In genomic region chr9:95055851-95056551, GRCh38 we compare ENCODE assay signal across 9 cellular contexts.
A peak's percentile ranks its signal among the peaks of the same experiment; 100 is the strongest.
DNase-seq lines count a peak whose midpoint lies in the region; ATAC-seq, FAIRE-seq and TF ChIP-seq lines count a peak whose summit lies in the region.
"Had no signal": no experiment of that assay in that cellular context is flagged by ENCODE, and none has a peak within 500 bp of the region (broad histone marks: within the 10 kb centered on the region; RNA-seq: fewer than 3 reads in every experiment).

No MANE protein-coding gene starts in this region.

- H3K36me3 ChIP-seq in HEK293 (ENCODE audit: control insufficient read depth in 2 of 2, insufficient read depth in 1 of 2, low read length in 2 of 2) (peaks cover 0 to 6% of the 10 kb centered on the region in 2 experiments; a peak in 1 of 3 replicates), body of pancreas (replicated peaks in 1 of 2; ENCODE audit: insufficient read depth in 1 of 2, low read depth in 2 of 2) (no peaks in the 10 kb centered on the region), iPS-20b (ENCODE audit: insufficient read depth, low read depth, low read length) (no peaks in the 10 kb centered on the region)

- CTCF ChIA-PET in HEK293 (lab: Yijun Ruan, JAX), result interaction anchor here (0.6 to 1.1 kb wide), 4 partner anchors 10 to 329 kb away, joined by 3 to 5 read pairs (median 3); no protein-coding TSS in a partner anchor

- no peak for TF ChIP-seq CTCF in HEK293 (tag by site-specific recombination; IDR thresholded peaks at IDR 0.05)
- TF ChIP-seq CTCF in body of pancreas (IDR thresholded peaks at IDR 0.05), result no peak

- peak in 1 of 3 donors; percentile 11 for TF ChIP-seq POLR2A in body of pancreas (IDR thresholded peaks at IDR 0.05)

- POLR2A ChIA-PET in HEK293 (lab: Yijun Ruan, JAX), result interaction anchor here (1.5 kb wide), 1 partner anchor 8 kb away, joined by 3 read pairs; no protein-coding TSS in a partner anchor

- H3K9me3 ChIP-seq in HEK293 (ENCODE audit: control insufficient read depth, insufficient read depth, low read depth, low read length) (no peaks in the 10 kb centered on the region), body of pancreas (no peaks in the 10 kb centered on the region), iPS-20b (ENCODE audit: insufficient read depth, low read depth, low read length) (no peaks in the 10 kb centered on the region)

- intact Hi-C loops in body of pancreas (cut with DNase I), result no loop called here

- 23 to 32% methylated on average over 11 to 15 of the region's 15 CpGs for WGBS in body of pancreas, 2 donors

- 0 out of 2 replicates have a peak overlapping the region, but pooled peaks have one; percentile 22 for H3K9ac ChIP-seq in iPS-20b (ENCODE audit: low read depth, low read length)

- peak overlapping the region; percentile 6; the same call in 1 of the 2 replicates for H3K27ac ChIP-seq in HEK293 (ENCODE audit: extremely low read depth, low read depth, low read length)
- peak overlapping the region; percentile 17 to 82 (median 68) for H3K27ac ChIP-seq in body of pancreas
- H3K27ac ChIP-seq in iPS-20b (ENCODE audit: low read length), result no peak overlapping the region
- H3K27ac ChIP-seq in skin epidermis, result peak overlapping the region in 19 of 21 experiments; percentile 12 to 84 (median 63)

- peaks cover 38% of the 10 kb centered on the region for H3K4me1 ChIP-seq in HEK293 (ENCODE audit: control insufficient read depth, insufficient read depth, low read length)
- peaks cover 97% of the 10 kb centered on the region for H3K4me1 ChIP-seq in body of pancreas
- peaks cover 26% of the 10 kb centered on the region for H3K4me1 ChIP-seq in iPS-20b (ENCODE audit: insufficient read depth, low read length)

- ATAC-seq in body of pancreas (peak; percentile 33), GM21515 (IDR thresholded peaks at IDR 0.05; ENCODE audit: unreplicated experiment) (no peak), HG03469 (IDR thresholded peaks at IDR 0.05; ENCODE audit: unreplicated experiment) (no peak)

- DNase-seq in body of pancreas (no peak), urothelium cell line (ENCODE audit: low spot score) (no peak)
- DNase-seq in stimulated activated CD4-positive, alpha-beta T cell treated with anti-CD3 and anti-CD28 coated beads, Interleukin-2, amount 100 ng/mL, for 24 hours, result no peak
- DNase-seq: occipital lobe had no signal

- H3K27me3 ChIP-seq in body of pancreas (no peaks in the 10 kb centered on the region), iPS-20b (ENCODE audit: insufficient read depth, low read length) (no peaks in the 10 kb centered on the region)

- FAIRE-seq in urothelium cell line (lab: Jason Lieb, UNC), result no peak

- no peak overlapping the region; the same call in 1 of the 2 replicates for H3K4me3 ChIP-seq in HEK293 (ENCODE audit: low read depth, low read length)
- H3K4me3 ChIP-seq in body of pancreas, result no peak overlapping the region
- H3K4me3 ChIP-seq in iPS-20b (ENCODE audit: low read length), result no peak overlapping the region
- H3K4me3 ChIP-seq in skin epidermis, result peak overlapping the region in 4 of 7 experiments; percentile 5 to 22 (median 8)

TF ChIP-seq in HEK293, 187 proteins besides CTCF, POLR2A, EP300 and RAD21 (continues in another document):
- peak; percentile 23; the same call in 1 of the 2 replicates for TF ChIP-seq ZBTB21 (tag by site-specific recombination; IDR thresholded peaks at IDR 0.05)
- TF ChIP-seq ZFHX2 (tag by site-specific recombination; conservative IDR thresholded peaks at IDR 0.05), result peak; percentile 33; the same call in 1 of the 2 replicates
- TF ChIP-seq FEZF1 (tag by site-specific recombination; IDR thresholded peaks at IDR 0.05), result peak; percentile 69
- no peak for TF ChIP-seq HOXD13 (CRISPR knock-in tag; IDR thresholded peaks at IDR 0.05; ENCODE audit: borderline replicate concordance)
- peak; percentile 94 for TF ChIP-seq TCF7L2 (IDR thresholded peaks at IDR 0.05; ENCODE audit: borderline replicate concordance, low read depth, low read length)
- peak; percentile 66 for TF ChIP-seq OSR2 (tag by site-specific recombination; IDR thresholded peaks at IDR 0.05)
- no peak for TF ChIP-seq ZNF555 (tag by site-specific recombination; conservative IDR thresholded peaks at IDR 0.05)
- TF ChIP-seq SP3 (tag by site-specific recombination; IDR thresholded peaks at IDR 0.05), result no peak
- TF ChIP-seq ZBTB17 (tag by site-specific recombination; IDR thresholded peaks at IDR 0.05), result peak; percentile 80
- peak; percentile 51; the same call in 1 of the 2 replicates for TF ChIP-seq IKZF3 (tag by site-specific recombination; IDR thresholded peaks at IDR 0.05)
- 0 out of 2 replicates have a peak, but pooled peaks have one; percentile 24 for TF ChIP-seq SP7 (tag by site-specific recombination; IDR thresholded peaks at IDR 0.05)
- peak; percentile 46; the same call in 1 of the 2 replicates for TF ChIP-seq TRIM28 (IDR thresholded peaks at IDR 0.05; ENCODE audit: borderline replicate concordance, low read length)
- TF ChIP-seq ZIC2 (tag by site-specific recombination; IDR thresholded peaks at IDR 0.05), result peak; percentile 87
- 0 out of 2 replicates have a peak, but pooled peaks have one; percentile 22 for TF ChIP-seq ZNF335 (tag by site-specific recombination; conservative IDR thresholded peaks at IDR 0.05)
- TF ChIP-seq KLF1 (tag by site-specific recombination; IDR thresholded peaks at IDR 0.05), result no peak
- no peak for TF ChIP-seq ZNF18 (tag by site-specific recombination; IDR thresholded peaks at IDR 0.05)
- TF ChIP-seq ZNF843 (tag by site-specific recombination; IDR thresholded peaks at IDR 0.05), result peak; percentile 28; the same call in 1 of the 2 replicates
- TF ChIP-seq ZEB2 (tag by site-specific recombination; IDR thresholded peaks at IDR 0.05), result 0 out of 2 replicates have a peak, but pooled peaks have one; percentile 20
- TF ChIP-seq HOXC10 (CRISPR knock-in tag; IDR thresholded peaks at IDR 0.05), result no peak
- no peak for TF ChIP-seq PRDM1 (tag by site-specific recombination; IDR thresholded peaks at IDR 0.05)
- no peak for TF ChIP-seq ZNF518A (tag by site-specific recombination; conservative IDR thresholded peaks at IDR 0.05; ENCODE audit: low read depth)

Comparison
In these comparisons a context has a peak if more than half of its experiments do, and no peak if none do; other contexts are left out.
1. H3K4me3 ChIP-seq: peak in skin epidermis (4 of 7); none in HEK293 (single experiment), body of pancreas (0 of 2) and iPS-20b (single experiment).